Comparison of ENCODE assay signal across 17 cellular contexts in the genomic region with DNA sequence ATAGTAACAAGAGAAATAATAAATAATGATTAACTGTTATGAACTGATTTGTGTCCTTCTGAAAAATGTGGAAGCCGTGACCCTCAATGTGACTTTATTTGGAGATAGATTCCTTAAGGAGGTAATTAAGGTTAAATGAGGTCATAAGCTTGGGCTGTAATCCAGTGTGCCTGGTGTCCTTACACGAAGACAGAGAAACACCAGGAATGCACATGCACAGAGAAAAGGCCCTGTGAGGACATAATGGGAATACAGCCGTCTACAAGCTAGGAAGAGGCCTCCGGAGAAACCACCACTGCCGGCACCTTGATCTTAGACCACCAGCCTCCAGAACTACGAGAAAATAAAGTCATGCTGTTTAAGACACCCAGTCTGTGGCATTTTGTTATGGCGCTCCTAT.
"Had no signal": no experiment of that assay in that cellular context is flagged by ENCODE, and none has a peak within 500 bp of the region (broad histone marks: within the 10 kb centered on the region; RNA-seq: fewer than 3 reads in every experiment).

No MANE protein-coding gene starts in this region.

- H3K4me3 ChIP-seq: body of pancreas, dorsolateral prefrontal cortex, lower lobe of right lung had no signal

- ATAC-seq: activated CD4-positive, CD25-positive, alpha-beta regulatory T cell treated with anti-CD3 and anti-CD28 coated beads, Interleukin-2, amount 50 U/mL, for 24 hours; activated CD8-positive, alpha-beta T cell treated with anti-CD3 and anti-CD28 coated beads, Interleukin-2, amount 10 ng/mL, durations not matched to agents 7 days and 5 days; body of pancreas; lower lobe of right lung; natural killer cell treated with Interleukin-12 subunit alpha and Interleukin-12 subunit beta and Interleukin-15 and Interleukin-18, amount 100 ng/mL, for 72 hours had no signal

- H3K27ac Mint-ChIP-seq: activated CD4-positive, alpha-beta T cell treated with anti-CD3 and anti-CD28 coated beads, Interleukin-2, amount 10 ng/mL, durations not matched to agents 7 days and 5 days; activated CD8-positive, alpha-beta T cell treated with anti-CD3 and anti-CD28 coated beads, Interleukin-2, amount 10 ng/mL, durations not matched to agents 7 days and 5 days; activated naive CD8-positive, alpha-beta T cell treated with anti-CD3 and anti-CD28 coated beads, Interleukin-2, amount 10 ng/mL, durations not matched to agents 7 days and 5 days; activated T-cell treated with anti-CD3 and anti-CD28 coated beads, Interleukin-2, amount 50 U/mL, for 24 hours; activated T-helper 2 cell treated with anti-CD3 and anti-CD28 coated beads, Interferon-gamma antibody, Interleukin-2, Interleukin-4, amounts not matched to agents 10 μg/mL and 5 μg/mL and 100 μg/mL, durations not matched to agents 14 hours and 24 hours and 36 hours; immature natural killer cell; natural killer cell treated with Interleukin-12 subunit alpha and Interleukin-12 subunit beta and Interleukin-15 and Interleukin-18, amount 100 ng/mL, for 72 hours had no signal

- H3K36me3 Mint-ChIP-seq: activated naive CD8-positive, alpha-beta T cell treated with anti-CD3 and anti-CD28 coated beads, Interleukin-2, amount 10 ng/mL, durations not matched to agents 7 days and 5 days; natural killer cell treated with Interleukin-12 subunit alpha and Interleukin-12 subunit beta and Interleukin-15 and Interleukin-18, amount 100 ng/mL, for 72 hours had no signal

- H3K36me3 ChIP-seq: lower lobe of right lung had no signal

- H3K4me1 ChIP-seq: body of pancreas, lower lobe of right lung had no signal

- H3K4me1 Mint-ChIP-seq: activated CD4-positive, alpha-beta T cell treated with anti-CD3 and anti-CD28 coated beads, Interleukin-2, amount 10 ng/mL, durations not matched to agents 7 days and 5 days; activated naive CD8-positive, alpha-beta T cell treated with anti-CD3 and anti-CD28 coated beads, Interleukin-2, amount 10 ng/mL, durations not matched to agents 7 days and 5 days had no signal

- H3K27me3 ChIP-seq: body of pancreas, dorsolateral prefrontal cortex had no signal

- H3K4me3 Mint-ChIP-seq: activated CD4-positive, alpha-beta T cell treated with anti-CD3 and anti-CD28 coated beads, Interleukin-2, amount 10 ng/mL, durations not matched to agents 7 days and 5 days; activated CD8-positive, alpha-beta T cell treated with anti-CD3 and anti-CD28 coated beads, Interleukin-2, amount 10 ng/mL, durations not matched to agents 7 days and 5 days; activated naive CD8-positive, alpha-beta T cell treated with anti-CD3 and anti-CD28 coated beads, Interleukin-2, amount 10 ng/mL, durations not matched to agents 7 days and 5 days; activated T-cell treated with anti-CD3 and anti-CD28 coated beads, Interleukin-2, amount 50 U/mL, for 24 hours; immature natural killer cell; natural killer cell treated with Interleukin-12 subunit alpha and Interleukin-12 subunit beta and Interleukin-15 and Interleukin-18, amount 100 ng/mL, for 72 hours had no signal

- DNase-seq: activated CD4-positive, alpha-beta T cell treated with anti-CD3 and anti-CD28 coated beads, Interleukin-2, amount 10 ng/mL, durations not matched to agents 7 days and 5 days; activated CD8-positive, alpha-beta T cell treated with anti-CD3 and anti-CD28 coated beads, Interleukin-2, amount 10 ng/mL, durations not matched to agents 7 days and 5 days; activated naive CD4-positive, alpha-beta T cell treated with Interleukin-2 at 50 U/mL for 16 hours; activated naive CD8-positive, alpha-beta T cell treated with anti-CD3 and anti-CD28 coated beads, Interleukin-2, amount 10 ng/mL, durations not matched to agents 7 days and 5 days; activated T-cell treated with anti-CD3 and anti-CD28 coated beads, Interleukin-2, amount 50 U/mL, for 24 hours; body of pancreas; dorsolateral prefrontal cortex; immature natural killer cell; lower lobe of right lung; nucleus accumbens; stimulated activated naive CD4-positive, alpha-beta T cell; T-helper 1 cell; T1000 had no signal

- H3K9me3 ChIP-seq: body of pancreas, lower lobe of right lung had no signal

- H3K27ac ChIP-seq: body of pancreas, dorsolateral prefrontal cortex, epithelial cell of prostate, lower lobe of right lung had no signal

- H3K27me3 Mint-ChIP-seq: activated CD4-positive, alpha-beta T cell treated with anti-CD3 and anti-CD28 coated beads, Interleukin-2, amount 10 ng/mL, durations not matched to agents 7 days and 5 days; activated naive CD8-positive, alpha-beta T cell treated with anti-CD3 and anti-CD28 coated beads, Interleukin-2, amount 10 ng/mL, durations not matched to agents 7 days and 5 days; activated T-cell treated with anti-CD3 and anti-CD28 coated beads, Interleukin-2, amount 50 U/mL, for 24 hours; natural killer cell treated with Interleukin-12 subunit alpha and Interleukin-12 subunit beta and Interleukin-15 and Interleukin-18, amount 100 ng/mL, for 72 hours had no signal
